1 cellular context compared by ENCODE assay signal in genomic region chr16:4870138-4870671, GRCh38.
TF ChIP-seq lines count a peak whose summit lies in the region.

No MANE protein-coding gene starts in this region.

TF ChIP-seq in H1, 55 proteins besides CTCF, POLR2A, EP300 and RAD21:
- no peak for TF ChIP-seq RNF2 (IDR thresholded peaks at IDR 0.05; ENCODE audit: borderline replicate concordance, low read depth, low read length, missing control alignments, poor library complexity, severe bottlenecking)
- TF ChIP-seq HDAC6 (IDR thresholded peaks at IDR 0.05; ENCODE audit: low read depth, low read length): no peak
- TF ChIP-seq, protein P1, sequence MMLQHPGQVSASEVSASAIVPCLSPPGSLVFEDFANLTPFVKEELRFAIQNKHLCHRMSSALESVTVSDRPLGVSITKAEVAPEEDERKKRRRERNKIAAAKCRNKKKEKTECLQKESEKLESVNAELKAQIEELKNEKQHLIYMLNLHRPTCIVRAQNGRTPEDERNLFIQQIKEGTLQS (IDR thresholded peaks at IDR 0.05; ENCODE audit: insufficient read depth, low read depth, low read length): no peak
- no peak for TF ChIP-seq CHD1 (IDR thresholded peaks at IDR 0.05; ENCODE audit: low read depth, low read length)
- no peak for TF ChIP-seq SIRT6 (IDR thresholded peaks at IDR 0.05; ENCODE audit: low read length)
- no peak for TF ChIP-seq FOSL1 (IDR thresholded peaks at IDR 0.05; ENCODE audit: insufficient read depth, low read depth, low read length)
- no peak for TF ChIP-seq NANOG (IDR thresholded peaks at IDR 0.05; ENCODE audit: insufficient read depth, low read depth, low read length, poor library complexity, severe bottlenecking)
- no peak for TF ChIP-seq SUZ12 (IDR thresholded peaks at IDR 0.05; ENCODE audit: low read length)
- no peak for TF ChIP-seq JUN (IDR thresholded peaks at IDR 0.05; ENCODE audit: low read depth, low read length)
- TF ChIP-seq SP1 (IDR thresholded peaks at IDR 0.05; ENCODE audit: low read depth, low read length): no peak
- no peak for TF ChIP-seq PHF8 (conservative IDR thresholded peaks at IDR 0.05; ENCODE audit: low read depth, low read length)
- TF ChIP-seq CHD2 (IDR thresholded peaks at IDR 0.05; ENCODE audit: low read length): no peak
- TF ChIP-seq POU5F1 (IDR thresholded peaks at IDR 0.05; ENCODE audit: low read depth, low read length): no peak
- no peak for TF ChIP-seq TAF1 (IDR thresholded peaks at IDR 0.05; ENCODE audit: low read depth, low read length)
- TF ChIP-seq GTF2F1 (IDR thresholded peaks at IDR 0.05; ENCODE audit: borderline replicate concordance, low read depth, low read length): no peak
- TF ChIP-seq BACH1 (IDR thresholded peaks at IDR 0.05; ENCODE audit: low read length): no peak
